32 cellular contexts compared by ENCODE assay signal in the genomic region with DNA sequence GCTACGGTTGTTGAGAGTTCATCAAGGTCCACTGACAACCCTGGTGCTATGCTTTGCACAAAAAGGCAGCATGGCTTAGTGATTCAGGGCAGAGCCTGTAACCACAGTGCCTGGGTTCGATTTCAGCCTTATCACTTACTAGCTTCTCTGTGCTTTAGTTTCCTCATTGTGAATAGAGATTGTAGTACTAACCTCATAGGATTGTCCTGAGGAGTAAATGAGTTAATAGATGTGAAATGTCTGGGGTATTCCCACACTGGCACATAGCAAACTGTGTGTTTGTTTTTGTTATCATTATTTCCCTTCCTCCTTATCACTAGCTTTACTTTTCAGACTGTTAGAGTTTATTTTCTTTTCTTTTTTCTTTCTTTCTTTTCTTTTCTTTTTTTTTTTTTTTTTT.
"Had no signal": no experiment of that assay in that cellular context is flagged by ENCODE, and none has a peak within 500 bp of the region (broad histone marks: within the 10 kb centered on the region; RNA-seq: fewer than 3 reads in every experiment).

No MANE protein-coding gene starts in this region.

- H3K27ac Mint-ChIP-seq: activated CD4-positive, alpha-beta memory T cell treated with anti-CD3 and anti-CD28 coated beads for 36 hours; activated naive CD4-positive, alpha-beta T cell treated with anti-CD3 and anti-CD28 coated beads for 36 hours; activated naive CD4-positive, alpha-beta T cell treated with anti-CD3 and anti-CD28 coated beads, Interleukin-2, amount 50 U/mL, for 24 hours; activated naive CD8-positive, alpha-beta T cell treated with anti-CD3 and anti-CD28 coated beads for 36 hours; activated naive CD8-positive, alpha-beta T cell treated with anti-CD3 and anti-CD28 coated beads, Interleukin-2, amount 50 U/mL, for 24 hours; activated T-helper 1 cell treated with anti-CD3 and anti-CD28 coated beads, Interleukin-12 subunit alpha, Interleukin-12 subunit beta, Interleukin-2, Interleukin-4 antibody, amounts not matched to agents 30 ng/mL and 10 ng/mL and 1 ng/mL, durations not matched to agents 14 hours and 24 hours and 36 hours; activated T-helper 2 cell treated with anti-CD3 and anti-CD28 coated beads, Interferon-gamma antibody, Interleukin-2, Interleukin-4, amounts not matched to agents 10 μg/mL and 5 μg/mL and 100 μg/mL, durations not matched to agents 14 hours and 24 hours and 36 hours; WTC11 had no signal

- H3K4me3 Mint-ChIP-seq: activated CD4-positive, alpha-beta memory T cell treated with anti-CD3 and anti-CD28 coated beads for 36 hours; activated naive CD4-positive, alpha-beta T cell treated with anti-CD3 and anti-CD28 coated beads for 36 hours; activated naive CD4-positive, alpha-beta T cell treated with anti-CD3 and anti-CD28 coated beads, Interleukin-2, amount 50 U/mL, for 24 hours; activated naive CD8-positive, alpha-beta T cell treated with anti-CD3 and anti-CD28 coated beads for 36 hours; activated naive CD8-positive, alpha-beta T cell treated with anti-CD3 and anti-CD28 coated beads, Interleukin-2, amount 50 U/mL, for 24 hours; activated T-helper 1 cell treated with anti-CD3 and anti-CD28 coated beads, Interleukin-12 subunit alpha, Interleukin-12 subunit beta, Interleukin-2, Interleukin-4 antibody, amounts not matched to agents 30 ng/mL and 10 ng/mL and 1 ng/mL, durations not matched to agents 14 hours and 24 hours and 36 hours; central memory CD8-positive, alpha-beta T cell; WTC11 had no signal

- H3K4me3 ChIP-seq: adrenal gland, body of pancreas, breast epithelium, cardiac muscle cell, esophagus squamous epithelium, gastroesophageal sphincter, heart right ventricle, hepatocyte had no signal

- H3K9me3 ChIP-seq: adrenal gland, body of pancreas, breast epithelium, esophagus squamous epithelium, gastroesophageal sphincter, heart right ventricle had no signal

- FAIRE-seq: colon, TTC549 had no signal

- H3K9me3 Mint-ChIP-seq: activated CD4-positive, alpha-beta memory T cell treated with anti-CD3 and anti-CD28 coated beads for 36 hours; activated naive CD4-positive, alpha-beta T cell treated with anti-CD3 and anti-CD28 coated beads for 36 hours; activated naive CD4-positive, alpha-beta T cell treated with anti-CD3 and anti-CD28 coated beads, Interleukin-2, amount 50 U/mL, for 24 hours; activated naive CD8-positive, alpha-beta T cell treated with anti-CD3 and anti-CD28 coated beads for 36 hours; activated naive CD8-positive, alpha-beta T cell treated with anti-CD3 and anti-CD28 coated beads, Interleukin-2, amount 50 U/mL, for 24 hours; activated T-helper 1 cell treated with anti-CD3 and anti-CD28 coated beads, Interleukin-12 subunit alpha, Interleukin-12 subunit beta, Interleukin-2, Interleukin-4 antibody, amounts not matched to agents 30 ng/mL and 10 ng/mL and 1 ng/mL, durations not matched to agents 14 hours and 24 hours and 36 hours; activated T-helper 2 cell treated with anti-CD3 and anti-CD28 coated beads, Interferon-gamma antibody, Interleukin-2, Interleukin-4, amounts not matched to agents 10 μg/mL and 5 μg/mL and 100 μg/mL, durations not matched to agents 14 hours and 24 hours and 36 hours; central memory CD8-positive, alpha-beta T cell; WTC11 had no signal

- H3K27ac ChIP-seq: adrenal gland, body of pancreas, breast epithelium, cardiac muscle cell, esophagus squamous epithelium, gastroesophageal sphincter, heart right ventricle, hepatocyte, VCaP had no signal

- H3K79me2 ChIP-seq: hepatocyte had no signal

- H2AFZ ChIP-seq: hepatocyte had no signal

- H3K27me3 ChIP-seq: adrenal gland, body of pancreas, breast epithelium, cardiac muscle cell, esophagus squamous epithelium, gastroesophageal sphincter, heart right ventricle, hepatocyte had no signal

- H3K4me2 ChIP-seq: hepatocyte had no signal

- DNase-seq: activated CD4-positive, alpha-beta memory T cell treated with anti-CD3 and anti-CD28 coated beads for 36 hours; activated CD4-positive, alpha-beta T cell treated with anti-CD3 and anti-CD28 coated beads for 48 hours; activated CD8-positive, alpha-beta memory T cell treated with anti-CD3 and anti-CD28 coated beads for 24 hours; activated effector memory CD4-positive, alpha-beta T cell treated with anti-CD3 and anti-CD28 coated beads, Interleukin-2, amount 50 U/mL, for 16 hours; activated naive CD4-positive, alpha-beta T cell treated with anti-CD3 and anti-CD28 coated beads for 36 hours; activated naive CD8-positive, alpha-beta T cell treated with anti-CD3 and anti-CD28 coated beads for 36 hours; activated naive CD8-positive, alpha-beta T cell treated with anti-CD3 and anti-CD28 coated beads, Interleukin-2, amount 50 U/mL, for 24 hours; activated T-cell treated with anti-CD3 and anti-CD28 coated beads, Interleukin-2, amount 50 U/mL, for 48 hours; amygdala; aorta; body of pancreas; cortex of kidney; dermis blood vessel endothelial cell; effector CD8-positive, alpha-beta T cell; erythroblast; esophagus squamous epithelium; foreskin melanocyte; heart right ventricle; T-helper 2 cell had no signal

- H3K27me3 Mint-ChIP-seq: activated CD4-positive, alpha-beta memory T cell treated with anti-CD3 and anti-CD28 coated beads for 36 hours; activated naive CD4-positive, alpha-beta T cell treated with anti-CD3 and anti-CD28 coated beads, Interleukin-2, amount 50 U/mL, for 24 hours; activated naive CD8-positive, alpha-beta T cell treated with anti-CD3 and anti-CD28 coated beads for 36 hours; activated naive CD8-positive, alpha-beta T cell treated with anti-CD3 and anti-CD28 coated beads, Interleukin-2, amount 50 U/mL, for 24 hours; central memory CD8-positive, alpha-beta T cell had no signal

- H3K4me1 ChIP-seq: adrenal gland, breast epithelium had no signal

- ATAC-seq: activated naive CD8-positive, alpha-beta T cell treated with anti-CD3 and anti-CD28 coated beads, Interleukin-2, amount 50 U/mL, for 24 hours; body of pancreas; gastroesophageal sphincter; heart right ventricle; WTC11 had no signal
